ENCODE assay signal across 2 cellular contexts in the genomic region with DNA sequence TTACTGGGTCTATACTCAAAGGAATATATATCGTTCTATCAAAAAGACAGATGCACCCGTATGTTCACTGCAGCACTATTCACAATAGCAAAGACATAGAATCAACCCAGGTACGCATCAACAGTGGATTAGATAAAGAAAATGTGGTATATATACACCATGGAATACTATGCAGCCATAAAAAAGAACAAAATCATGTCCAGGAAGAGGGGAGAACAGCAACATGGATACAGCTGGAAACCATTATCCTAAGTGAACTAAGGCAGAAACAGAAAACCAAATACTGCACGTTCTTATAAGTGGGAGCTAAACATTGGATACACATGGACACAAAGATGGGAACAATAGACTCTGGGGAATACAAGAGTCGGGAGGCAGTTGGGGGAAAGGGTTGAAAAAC.
TF ChIP-seq lines count a peak whose summit lies in the region.

No MANE protein-coding gene starts in this region.

TF ChIP-seq in WTC11, 78 proteins besides CTCF, POLR2A, EP300 and RAD21:
- TF ChIP-seq GTF2I (CRISPR knock-in tag; conservative IDR thresholded peaks at IDR 0.05) = 0 out of 2 replicates have a peak, but pooled peaks have one; percentile 37

TF ChIP-seq in K562, 482 proteins besides CTCF, POLR2A, EP300 and RAD21:
- peak; percentile 58; the same call in 1 of the 2 replicates for TF ChIP-seq SMARCA5 (IDR thresholded peaks at IDR 0.05)
- peak; percentile 30 for TF ChIP-seq RBM25 (IDR thresholded peaks at IDR 0.05; ENCODE audit: low read depth, low read length, severe bottlenecking)
- peak; percentile 98 for TF ChIP-seq ZNF146 (CRISPR knock-in tag; IDR thresholded peaks at IDR 0.05; ENCODE audit: unreplicated experiment)
- 0 out of 2 replicates have a peak, but pooled peaks have one; percentile 31 for TF ChIP-seq HDAC2 (IDR thresholded peaks at IDR 0.05)
- peak; percentile 47 to 68; a peak in 2 of 4 replicates for TF ChIP-seq KDM1A (IDR thresholded peaks at IDR 0.05)
- peak; percentile 90 for TF ChIP-seq BCOR (IDR thresholded peaks at IDR 0.05)
